In the genomic region with DNA sequence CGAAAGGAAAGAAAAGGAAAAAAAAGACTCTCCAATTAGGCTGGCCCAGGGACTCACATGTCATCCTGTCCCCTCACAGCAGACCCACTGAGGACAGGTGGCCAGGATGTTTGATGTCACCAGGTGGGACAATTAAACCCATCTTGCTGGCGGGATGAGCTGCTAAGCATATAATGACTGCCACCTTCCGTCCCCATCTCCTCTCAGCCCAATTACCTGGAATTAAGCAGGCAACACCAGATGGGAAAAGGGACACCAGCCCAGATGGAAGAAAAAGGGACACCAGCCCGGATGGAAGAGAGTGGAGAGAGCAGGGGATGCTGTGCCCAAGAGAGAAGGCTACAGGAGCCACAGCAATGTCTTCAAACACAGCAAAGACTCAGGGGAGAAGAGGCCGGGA, we compare ENCODE assay signal across 17 cellular contexts.
DNase-seq lines count a peak whose midpoint lies in the region; ATAC-seq, FAIRE-seq and TF ChIP-seq lines count a peak whose summit lies in the region.
"Had no signal": no experiment of that assay in that cellular context is flagged by ENCODE, and none has a peak within 500 bp of the region (broad histone marks: within the 10 kb centered on the region; RNA-seq: fewer than 3 reads in every experiment).

No MANE protein-coding gene starts in this region.

- peak overlapping the region; percentile 23 for H2AK5ac ChIP-seq in IMR-90 (ENCODE audit: low read depth, low read length)

- H4K20me1 ChIP-seq in IMR-90 (ENCODE audit: insufficient read depth, low read length): 0 out of 2 replicates have a peak, but pooled peaks cover 13% of the 10 kb centered on the region
- no peaks in the 10 kb centered on the region for H4K20me1 ChIP-seq in hepatocyte (ENCODE audit: insufficient read depth, poor library complexity, severe bottlenecking)

- peak overlapping the region; percentile 48; the same call in 1 of the 2 replicates for H3K27ac ChIP-seq in IMR-90 (ENCODE audit: insufficient read depth, low read length)
- H3K27ac ChIP-seq in hepatocyte: peak overlapping the region; percentile 97
- peak overlapping the region; percentile 93 for H3K27ac ChIP-seq in small intestine (ENCODE audit: low read depth in 1 of 2, low read length in 1 of 2)
- H3K27ac ChIP-seq: right atrium auricular region had no signal

- POLR2A ChIA-PET in IMR-90 (lab: Charles Lee; ENCODE audit: unreplicated experiment) (no interaction called here), WTC11 (lab: Charles Lee) (no interaction called here)

- H2BK120ac ChIP-seq in IMR-90 (ENCODE audit: low read depth, low read length): 0 out of 2 replicates have a peak overlapping the region, but pooled peaks have one; percentile 55

- H3K27me3 ChIP-seq in IMR-90 (ENCODE audit: control insufficient read depth, insufficient read depth, low read length): no peaks in the 10 kb centered on the region
- no peaks in the 10 kb centered on the region for H3K27me3 ChIP-seq in hepatocyte
- no peaks in the 10 kb centered on the region for H3K27me3 ChIP-seq in small intestine (ENCODE audit: control insufficient read depth in 2 of 2, insufficient read depth in 2 of 2, low read length in 2 of 2)
- H3K27me3 ChIP-seq: right atrium auricular region had no signal

- no peaks in the 10 kb centered on the region for H3K9me3 ChIP-seq in IMR-90 (ENCODE audit: control insufficient read depth, insufficient read depth, low read length)
- H3K9me3 ChIP-seq in hepatocyte (ENCODE audit: low read depth): no peaks in the 10 kb centered on the region
- no peaks in the 10 kb centered on the region for H3K9me3 ChIP-seq in small intestine (ENCODE audit: control insufficient read depth, low read depth)
- H3K9me3 ChIP-seq: right atrium auricular region had no signal

- no peak overlapping the region for H3K4me3 Mint-ChIP-seq in activated T-cell treated with anti-CD3 and anti-CD28 coated beads, Interleukin-2, amount 50 U/mL, for 4 hours
- no peak overlapping the region for H3K4me3 Mint-ChIP-seq in WTC11
- H3K4me3 Mint-ChIP-seq: activated naive CD8-positive, alpha-beta T cell treated with anti-CD3 and anti-CD28 coated beads, Interleukin-2, amount 50 U/mL, for 24 hours; CD8-positive, alpha-beta memory T cell; effector memory CD8-positive, alpha-beta T cell had no signal

- in situ Hi-C loops in IMR-90 (cut with MboI; ENCODE audit: low sequenced_read_pairs): no loop called here

- no peak overlapping the region for H3K9ac ChIP-seq in IMR-90 (ENCODE audit: low read depth, low read length)

- no peak overlapping the region for H2AK9ac ChIP-seq in IMR-90 (replicated peaks; ENCODE audit: low read depth, low read length, poor library complexity)

- H3K36me3 ChIP-seq in IMR-90 (ENCODE audit: control insufficient read depth, insufficient read depth, low read length) (no peaks in the 10 kb centered on the region; the same call in 1 of the 2 replicates), hepatocyte (replicated peaks; ENCODE audit: insufficient read depth, low read depth) (no peaks in the 10 kb centered on the region), small intestine (ENCODE audit: control insufficient read depth in 2 of 2, insufficient read depth in 2 of 2, low read length in 2 of 2) (no peaks in the 10 kb centered on the region)
- H3K36me3 ChIP-seq: right atrium auricular region had no signal

- intact Hi-C loops in IMR-90 (cut with micrococcal nuclease): no loop called here

- ATAC-seq in IMR-90 (ENCODE audit: low read depth) (no peak), WTC11 (no peak)
- ATAC-seq in activated T-cell treated with anti-CD3 and anti-CD28 coated beads, Interleukin-2, amount 50 U/mL, for 4 hours: no peak
- ATAC-seq: activated naive CD8-positive, alpha-beta T cell treated with anti-CD3 and anti-CD28 coated beads, Interleukin-2, amount 50 U/mL, for 24 hours; effector memory CD8-positive, alpha-beta T cell had no signal

- no peak overlapping the region; a peak in 2 of 4 replicates for H4K8ac ChIP-seq in IMR-90 (ENCODE audit: low read depth in 2 of 2, low read length in 2 of 2)

- H2BK5ac ChIP-seq in IMR-90 (ENCODE audit: low read depth, low read length, poor library complexity, severe bottlenecking): peak overlapping the region; percentile 14

- H3K4me2 ChIP-seq in IMR-90 (ENCODE audit: low read depth, low read length): no peak overlapping the region
- H3K4me2 ChIP-seq in hepatocyte: no peak overlapping the region

- H3K56ac ChIP-seq in IMR-90 (ENCODE audit: extremely low read depth, insufficient read depth, low read length): no peak overlapping the region

- H2BK20ac ChIP-seq in IMR-90 (ENCODE audit: low read depth, low read length): peak overlapping the region; percentile 27

- peak overlapping the region; percentile 60; the same call in 1 of the 2 replicates for H4K91ac ChIP-seq in IMR-90 (ENCODE audit: insufficient read depth, low read depth, low read length)

- no peaks in the 10 kb centered on the region for H3K27me3 Mint-ChIP-seq in activated T-cell treated with anti-CD3 and anti-CD28 coated beads, Interleukin-2, amount 50 U/mL, for 4 hours (ENCODE audit: low read depth)
- H3K27me3 Mint-ChIP-seq in WTC11 (ENCODE audit: low read depth): no peaks in the 10 kb centered on the region
- H3K27me3 Mint-ChIP-seq: activated naive CD8-positive, alpha-beta T cell treated with anti-CD3 and anti-CD28 coated beads, Interleukin-2, amount 50 U/mL, for 24 hours; effector memory CD8-positive, alpha-beta T cell had no signal

- peak overlapping the region; percentile 6; the same call in 1 of the 2 replicates for H3K4ac ChIP-seq in IMR-90 (ENCODE audit: low read depth, low read length)

- 0 out of 2 replicates have a peak overlapping the region, but pooled peaks have one; percentile 44 for H3K14ac ChIP-seq in IMR-90 (replicated peaks; ENCODE audit: low read depth, low read length)

- no peak for TF ChIP-seq RAD21 in IMR-90 (IDR thresholded peaks at IDR 0.05; ENCODE audit: low read length)

- TF ChIP-seq CTCF in IMR-90 (conservative IDR thresholded peaks at IDR 0.05; ENCODE audit: low read depth, low read length) (no peak), hepatocyte (IDR thresholded peaks at IDR 0.05; ENCODE audit: poor library complexity) (no peak), WTC11 (IDR thresholded peaks at IDR 0.05) (no peak)

- TF ChIP-seq POLR2A in IMR-90 (IDR thresholded peaks at IDR 0.05; ENCODE audit: low read depth, low read length) (no peak), H54 (IDR thresholded peaks at IDR 0.05; ENCODE audit: low read depth, low read length) (no peak)

- H3K27ac Mint-ChIP-seq in WTC11: no peak overlapping the region
- H3K27ac Mint-ChIP-seq: activated naive CD8-positive, alpha-beta T cell treated with anti-CD3 and anti-CD28 coated beads, Interleukin-2, amount 50 U/mL, for 24 hours; CD8-positive, alpha-beta memory T cell; effector memory CD8-positive, alpha-beta T cell had no signal

- peak overlapping the region; percentile 22; the same call in 1 of the 2 replicates for H4K5ac ChIP-seq in IMR-90 (ENCODE audit: low read depth, low read length)

- peak overlapping the region; percentile 5; the same call in 1 of the 2 replicates for H3K18ac ChIP-seq in IMR-90 (ENCODE audit: low read depth, low read length)

- DNase-seq in IMR-90 (no peak), NCI-H82 treated with DMSO at 0.1 percent for 48 hours (lab: John Stamatoyannopoulos, UW; ENCODE audit: unreplicated experiment) (peak; percentile 61), hepatocyte (ENCODE audit: low spot score) (no peak), small intestine (no peak), NOMO-1 treated with DMSO at 0.1 percent for 48 hours (lab: John Stamatoyannopoulos, UW; ENCODE audit: unreplicated experiment) (no peak), H54 (ENCODE audit: insufficient read length, low spot score) (no peak), WTC11 (ENCODE audit: low spot score) (no peak)
- DNase-seq in activated T-cell treated with anti-CD3 and anti-CD28 coated beads, Interleukin-2, amount 50 U/mL, for 4 hours: no peak
- DNase-seq: activated naive CD8-positive, alpha-beta T cell treated with anti-CD3 and anti-CD28 coated beads, Interleukin-2, amount 50 U/mL, for 24 hours; CD8-positive, alpha-beta memory T cell; effector memory CD8-positive, alpha-beta T cell; midbrain; NCI-H2029; NCI-H774; stimulated activated CD4-positive, alpha-beta T cell treated with anti-CD3 and anti-CD28 coated beads, Interleukin-1b, Interleukin-23, amount 100 ng/mL, for 48 hours had no signal

- no peak overlapping the region for H3K23ac ChIP-seq in IMR-90 (ENCODE audit: low read depth, low read length)

- BruUV-seq in IMR-90 (replicated peaks; lab: Mats Ljungman, UMichigan): no TSS peak

- H2BK15ac ChIP-seq in IMR-90 (ENCODE audit: low read depth, low read length): no peak overlapping the region

- peaks cover 20 to 61% of the 10 kb centered on the region in 2 experiments for H3K79me1 ChIP-seq in IMR-90 (ENCODE audit: low read depth in 1 of 2, low read length in 2 of 2)

- peaks cover 12% of the 10 kb centered on the region for H3K4me1 ChIP-seq in IMR-90 (ENCODE audit: control insufficient read depth, insufficient read depth, low read length)
- peaks cover 6% of the 10 kb centered on the region for H3K4me1 ChIP-seq in hepatocyte (ENCODE audit: insufficient read depth)
- H3K4me1 ChIP-seq in small intestine (ENCODE audit: control insufficient read depth in 2 of 2, insufficient read depth in 1 of 2, low read depth in 1 of 2, low read length in 1 of 2): peaks cover 3 to 6% of the 10 kb centered on the region in 2 donors

- no peaks in the 10 kb centered on the region for H3K4me1 Mint-ChIP-seq in activated T-cell treated with anti-CD3 and anti-CD28 coated beads, Interleukin-2, amount 50 U/mL, for 4 hours (ENCODE audit: low read depth)
- H3K4me1 Mint-ChIP-seq in WTC11: 0 out of 2 replicates have a peak, but pooled peaks cover 2% of the 10 kb centered on the region
- H3K4me1 Mint-ChIP-seq: activated naive CD8-positive, alpha-beta T cell treated with anti-CD3 and anti-CD28 coated beads, Interleukin-2, amount 50 U/mL, for 24 hours; CD8-positive, alpha-beta memory T cell had no signal

- no peak overlapping the region for H2AFZ ChIP-seq in IMR-90 (replicated peaks; ENCODE audit: low read length, poor library complexity)
- H2AFZ ChIP-seq in hepatocyte: no peak overlapping the region

- 83% methylated on average over 1 of the region's 5 CpGs; no CpG with 5 or more reads in 1 of the 2 experiments for WGBS in IMR-90 (ENCODE audit: extremely low coverage in 2 of 2, insufficient read length in 1 of 2), 2 experiments
- WGBS in hepatocyte (ENCODE audit: low lambda C conversion rate, missing lambda C conversion rate): 93% methylated on average over 5 of the region's 5 CpGs
- 92 to 95% (median 92%) methylated on average over 5 of the region's 5 CpGs for WGBS in small intestine, 3 donors

- no peaks in the 10 kb centered on the region for H3K9me2 ChIP-seq in hepatocyte (replicated peaks; ENCODE audit: insufficient read depth)

- no peaks in the 10 kb centered on the region for H3K9me3 Mint-ChIP-seq in activated T-cell treated with anti-CD3 and anti-CD28 coated beads, Interleukin-2, amount 50 U/mL, for 4 hours
- H3K9me3 Mint-ChIP-seq in WTC11: no peaks in the 10 kb centered on the region
- H3K9me3 Mint-ChIP-seq: activated naive CD8-positive, alpha-beta T cell treated with anti-CD3 and anti-CD28 coated beads, Interleukin-2, amount 50 U/mL, for 24 hours; CD8-positive, alpha-beta memory T cell; effector memory CD8-positive, alpha-beta T cell had no signal

- dilution Hi-C loops in IMR-90 (cut with HindIII; ENCODE audit: low sequenced_read_pairs, unreplicated experiment): no loop called here

- CTCF ChIA-PET in IMR-90 (lab: Yijun Ruan, JAX) (no interaction called here), WTC11 (lab: Charles Lee) (no interaction called here)

- no peaks in the 10 kb centered on the region for H3K36me3 Mint-ChIP-seq in activated T-cell treated with anti-CD3 and anti-CD28 coated beads, Interleukin-2, amount 50 U/mL, for 4 hours (ENCODE audit: insufficient read depth)
- peaks cover 11% of the 10 kb centered on the region for H3K36me3 Mint-ChIP-seq in WTC11
- H3K36me3 Mint-ChIP-seq: CD8-positive, alpha-beta memory T cell had no signal

- peaks cover 39% of the 10 kb centered on the region for H3K79me2 ChIP-seq in hepatocyte

- H3K4me3 ChIP-seq in IMR-90 (ENCODE audit: insufficient read depth, low read depth, low read length) (no peak overlapping the region), hepatocyte (no peak overlapping the region), small intestine (ENCODE audit: low read depth in 1 of 2, low read length in 2 of 2) (no peak overlapping the region)
- H3K4me3 ChIP-seq: right atrium auricular region had no signal

- FAIRE-seq in small intestine (lab: Jason Lieb, UNC): no peak
- no peak for FAIRE-seq in H54 (lab: Jason Lieb, UNC)
- FAIRE-seq: GM19239 had no signal

- H3K9me1 ChIP-seq in IMR-90 (ENCODE audit: insufficient read depth, low read length): peaks cover 31% of the 10 kb centered on the region
